In the genomic region with DNA sequence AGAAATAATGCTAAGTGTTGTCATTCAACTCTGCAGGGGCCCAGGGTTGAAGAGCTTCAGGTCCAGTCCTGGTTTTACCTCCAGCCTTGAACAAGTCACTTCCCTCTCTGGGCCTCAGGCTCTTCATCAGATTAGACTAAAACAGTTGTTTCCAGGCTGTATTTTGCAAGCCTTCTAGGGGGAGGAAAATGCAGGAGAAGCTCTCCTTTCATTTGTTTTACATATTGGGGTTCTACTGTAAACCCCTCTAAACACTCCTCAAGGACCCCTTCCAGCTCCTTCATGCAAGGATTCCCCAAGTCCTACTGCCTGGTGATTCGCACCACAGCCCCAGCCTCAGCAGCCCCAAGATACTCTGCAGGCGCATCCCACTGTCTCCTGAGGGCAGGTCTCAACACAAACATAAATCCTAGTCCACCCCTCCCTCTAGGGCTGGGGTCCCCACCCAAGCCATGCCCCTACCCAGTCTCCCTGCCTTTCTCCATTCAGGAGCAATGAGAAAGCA, we compare ENCODE assay signal across 7 cellular contexts. TPM values are rescaled to one million over a fixed set of nuclear protein-coding genes. Genes with fewer than 3 reads are reported as not detected.
DNase-seq lines count a peak whose midpoint lies in the region; ATAC-seq and TF ChIP-seq lines count a peak whose summit lies in the region.

No MANE protein-coding gene starts in this region.

- H2AFZ ChIP-seq in GM23248 (0 out of 2 replicates have a peak overlapping the region, but pooled peaks have one; percentile 48), trophoblast cell (ENCODE audit: insufficient read depth, low read length, poor library complexity) (peak overlapping the region; percentile 57)

- H2BK12ac ChIP-seq in trophoblast cell (ENCODE audit: low read length) = peak overlapping the region; percentile 65

- H3K4me1 ChIP-seq in GM23248 (ENCODE audit: insufficient read depth) (peaks cover 5% of the 10 kb centered on the region; the same call in 1 of the 2 replicates), trophoblast cell (ENCODE audit: control insufficient read depth in 1 of 2, insufficient read depth in 2 of 2, low read length in 2 of 2) (peaks cover 8 to 14% of the 10 kb centered on the region in 2 experiments)

- no peaks in the 10 kb centered on the region for H4K20me1 ChIP-seq in GM23248 (ENCODE audit: insufficient read depth)

- H3K79me1 ChIP-seq in trophoblast cell (ENCODE audit: low read length) = peaks cover 5% of the 10 kb centered on the region

- no peaks in the 10 kb centered on the region for H3K36me3 ChIP-seq in GM23248 (ENCODE audit: low read depth)
- H3K36me3 ChIP-seq in trophoblast cell (ENCODE audit: control insufficient read depth in 1 of 2, insufficient read depth in 2 of 2, low read length in 2 of 2) = no peaks in the 10 kb centered on the region

- H3K27me3 ChIP-seq in GM23248 (replicated peaks; ENCODE audit: insufficient read depth) = peaks cover 12% of the 10 kb centered on the region
- no peaks in the 10 kb centered on the region for H3K27me3 ChIP-seq in trophoblast cell (ENCODE audit: insufficient read depth, low read length)

- H3K27ac ChIP-seq in GM23248 (no peak overlapping the region), trophoblast cell (ENCODE audit: low read depth, low read length) (peak overlapping the region; percentile 37)

- no peaks in the 10 kb centered on the region for H3F3A ChIP-seq in GM23248 (ENCODE audit: insufficient read depth)

- H3K14ac ChIP-seq in trophoblast cell (ENCODE audit: low read length) = peak overlapping the region; percentile 89

- H2AK5ac ChIP-seq in trophoblast cell (ENCODE audit: low read length) = peak overlapping the region; percentile 43

- H3K9me3 ChIP-seq in GM23248 (ENCODE audit: low read depth) = no peaks in the 10 kb centered on the region
- H3K9me3 ChIP-seq in trophoblast cell (ENCODE audit: insufficient read depth, low read depth, low read length) = peaks cover 3% of the 10 kb centered on the region

- H4K12ac ChIP-seq in trophoblast cell (ENCODE audit: low read depth, low read length) = peak overlapping the region; percentile 63

- TF ChIP-seq POLR2A in erythroblast (IDR thresholded peaks at IDR 0.05; ENCODE audit: low read length) = peak; percentile 33

- peak overlapping the region; percentile 88 for H4K91ac ChIP-seq in trophoblast cell (ENCODE audit: low read depth, low read length)

- peak overlapping the region; percentile 66 for H2BK5ac ChIP-seq in trophoblast cell (ENCODE audit: low read depth, low read length, poor library complexity)

- H3K4ac ChIP-seq in trophoblast cell (ENCODE audit: low read depth, low read length) = peak overlapping the region; percentile 62

- ATAC-seq in HG02852 (IDR thresholded peaks at IDR 0.05; ENCODE audit: unreplicated experiment) = no peak

- H3K4me3 ChIP-seq in GM23248 = no peak overlapping the region
- H3K4me3 ChIP-seq in trophoblast cell (ENCODE audit: low read depth, low read length) = no peak overlapping the region

- H3K9ac ChIP-seq in GM23248 (no peak overlapping the region), trophoblast cell (ENCODE audit: low read length) (no peak overlapping the region)

- peak; percentile 56 for DNase-seq in GM23248
- DNase-seq in NOMO-1 (lab: John Stamatoyannopoulos, UW; ENCODE audit: unreplicated experiment in 2 of 2) = peak; percentile 80 to 82
- DNase-seq in erythroblast (lab: John Stamatoyannopoulos, UW) = peak; percentile 92 to 93
- peak in 1 of 2 donors; percentile 52 for DNase-seq in trophoblast cell
- DNase-seq in occipital lobe (lab: John Stamatoyannopoulos, UW) = no peak
- no peak for DNase-seq in COLO668 (lab: John Stamatoyannopoulos, UW; ENCODE audit: unreplicated experiment)

- H4K8ac ChIP-seq in trophoblast cell (ENCODE audit: low read depth, low read length) = peak overlapping the region; percentile 83

- peak overlapping the region; percentile 79 for H3K18ac ChIP-seq in trophoblast cell (ENCODE audit: low read length)

- in situ Hi-C loops in GM23248 (cut with MboI) = no loop called here

- H3K23ac ChIP-seq in trophoblast cell (ENCODE audit: low read length) = no peak overlapping the region

- H3K79me2 ChIP-seq in GM23248 (ENCODE audit: insufficient read depth) (no peaks in the 10 kb centered on the region), trophoblast cell (ENCODE audit: control insufficient read depth, insufficient read depth, low read length, poor library complexity) (no peaks in the 10 kb centered on the region)

- H3K4me2 ChIP-seq in GM23248 (ENCODE audit: unreplicated experiment) = peak overlapping the region; percentile 48
- H3K4me2 ChIP-seq in trophoblast cell (ENCODE audit: low read length) = peak overlapping the region; percentile 33

- peak overlapping the region; percentile 88 for H2BK120ac ChIP-seq in trophoblast cell (ENCODE audit: insufficient read depth, low read length, poor library complexity)

- H3K9me2 ChIP-seq in GM23248 (ENCODE audit: insufficient read depth) = no peaks in the 10 kb centered on the region

- WGBS in GM23248 (ENCODE audit: low coverage in 1 of 2, low lambda C conversion rate in 2 of 2, missing lambda C conversion rate in 2 of 2), 2 experiments = 60 to 82% methylated on average over 2 of the region's 2 CpGs
- no CpG with 5 or more reads among the region's 2 CpGs for WGBS in trophoblast cell (ENCODE audit: extremely low coverage, insufficient coverage, insufficient read length)

RNA-seq across cellular contexts. Expression of gene SDR9C7, which starts 2.7 kb away (rescaled TPM):
- not detected in 2 replicates for total RNA-seq in GM23248 (2014; rRNA removed; shearing (Covaris generic))
- polyA plus RNA-seq in GM23248 (2016; fragmentation: Nextera tagmentation; extraction: Ambion mirVana) = not detected in 2 replicates
- 0.04 and 0.08 TPM in 2 replicates for polyA plus RNA-seq in trophoblast cell (2013)
- total RNA-seq in occipital lobe = 0.31 TPM

RNA-seq across cellular contexts. Expression of gene RDH16, which starts 25.9 kb away (rescaled TPM):
- total RNA-seq in GM23248 (2014; rRNA removed; shearing (Covaris generic)) = not detected in 2 replicates
- polyA plus RNA-seq in GM23248 (2016; fragmentation: Nextera tagmentation; extraction: Ambion mirVana) = not detected in 2 replicates
- 0.12 and 0.17 TPM in 2 replicates for polyA plus RNA-seq in trophoblast cell (2013)
- total RNA-seq in occipital lobe = 0.62 TPM

Comparison
In these comparisons a context has a peak if more than half of its experiments do, and no peak if none do; other contexts are left out.
1. DNase-seq: peak in GM23248 (single experiment), NOMO-1 (2 of 2) and erythroblast (2 of 2); none in occipital lobe (single experiment) and COLO668 (single experiment).